19 cellular contexts compared by ENCODE assay signal in genomic region chr14:101075801-101076413, GRCh38.
A peak's percentile ranks its signal among the peaks of the same experiment; 100 is the strongest.
DNase-seq lines count a peak whose midpoint lies in the region; ATAC-seq and TF ChIP-seq lines count a peak whose summit lies in the region.
"Had no signal": no experiment of that assay in that cellular context is flagged by ENCODE, and none has a peak within 500 bp of the region (broad histone marks: within the 10 kb centered on the region; RNA-seq: fewer than 3 reads in every experiment).

No MANE protein-coding gene starts in this region.

- H3K4me1 Mint-ChIP-seq in activated naive CD8-positive, alpha-beta T cell treated with anti-CD3 and anti-CD28 coated beads, Interleukin-2, amount 10 ng/mL, durations not matched to agents 7 days and 5 days: no peaks in the 10 kb centered on the region
- H3K4me1 Mint-ChIP-seq in activated naive CD8-positive, alpha-beta T cell treated with anti-CD3 and anti-CD28 coated beads, Interleukin-2, amount 50 U/mL, for 24 hours: peaks cover 7% of the 10 kb centered on the region

- peaks cover 38% of the 10 kb centered on the region for H3K27me3 Mint-ChIP-seq in activated naive CD8-positive, alpha-beta T cell treated with anti-CD3 and anti-CD28 coated beads, Interleukin-2, amount 10 ng/mL, durations not matched to agents 7 days and 5 days
- peaks cover 37% of the 10 kb centered on the region for H3K27me3 Mint-ChIP-seq in activated naive CD8-positive, alpha-beta T cell treated with anti-CD3 and anti-CD28 coated beads, Interleukin-2, amount 50 U/mL, for 24 hours

- peak; percentile 17 for DNase-seq in activated naive CD8-positive, alpha-beta T cell treated with anti-CD3 and anti-CD28 coated beads, Interleukin-2, amount 10 ng/mL, durations not matched to agents 7 days and 5 days
- no peak for DNase-seq in activated naive CD8-positive, alpha-beta T cell treated with anti-CD3 and anti-CD28 coated beads, Interleukin-2, amount 50 U/mL, for 24 hours
- DNase-seq in colonic mucosa (peak; percentile 5), upper lobe of right lung (peak; percentile 46), A172 (ENCODE audit: low spot score) (no peak)
- DNase-seq: activated CD4-positive, alpha-beta T cell treated with anti-CD3 and anti-CD28 coated beads for 4 hours; foreskin keratinocyte; hippocampal formation; mesenchymal stem cell; NCI-H2081 treated with DMSO at 0.1 percent for 48 hours; NCI-H446 treated with DMSO at 0.1 percent for 48 hours; stimulated activated CD4-positive, alpha-beta T cell treated with anti-CD3 and anti-CD28 coated beads, Interleukin-4, amount 100 ng/mL, for 4 hours had no signal

- no peak overlapping the region for H3K4me3 Mint-ChIP-seq in activated naive CD8-positive, alpha-beta T cell treated with anti-CD3 and anti-CD28 coated beads, Interleukin-2, amount 10 ng/mL, durations not matched to agents 7 days and 5 days
- no peak overlapping the region for H3K4me3 Mint-ChIP-seq in activated naive CD8-positive, alpha-beta T cell treated with anti-CD3 and anti-CD28 coated beads, Interleukin-2, amount 50 U/mL, for 24 hours

- no peaks in the 10 kb centered on the region for H3K79me2 ChIP-seq in neural cell (replicated peaks; ENCODE audit: insufficient read depth, low read length)

- H2AFZ ChIP-seq in neural cell (ENCODE audit: low read depth, low read length): no peak overlapping the region

- H3F3A ChIP-seq in neural cell (ENCODE audit: insufficient read depth, low read length, poor library complexity, severe bottlenecking): no peaks in the 10 kb centered on the region

- intact Hi-C loops in colonic mucosa (cut with DNase I): no loop called here
- intact Hi-C loops in upper lobe of right lung (cut with DNase I): no loop called here

- TF ChIP-seq RAD21 in neural cell (conservative IDR thresholded peaks at IDR 0.05): no peak

- H3K9me3 ChIP-seq in colonic mucosa (no peaks in the 10 kb centered on the region), neural cell (ENCODE audit: low read length) (no peaks in the 10 kb centered on the region), upper lobe of right lung (no peaks in the 10 kb centered on the region)

- no peak overlapping the region for H3K27ac ChIP-seq in colonic mucosa
- H3K27ac ChIP-seq in neural cell (ENCODE audit: low read length): no peak overlapping the region
- H3K27ac ChIP-seq in upper lobe of right lung: no peak overlapping the region
- H3K27ac ChIP-seq: breast epithelium, foreskin keratinocyte had no signal

- H3K36me3 Mint-ChIP-seq in activated naive CD8-positive, alpha-beta T cell treated with anti-CD3 and anti-CD28 coated beads, Interleukin-2, amount 10 ng/mL, durations not matched to agents 7 days and 5 days: no peaks in the 10 kb centered on the region
- H3K36me3 Mint-ChIP-seq in activated naive CD8-positive, alpha-beta T cell treated with anti-CD3 and anti-CD28 coated beads, Interleukin-2, amount 50 U/mL, for 24 hours (ENCODE audit: low read depth): no peaks in the 10 kb centered on the region
- H3K36me3 Mint-ChIP-seq: CD14-positive monocyte had no signal

- H3K9ac ChIP-seq in colonic mucosa (ENCODE audit: low read depth in 2 of 2, low read length in 2 of 2) (no peak overlapping the region), neural cell (ENCODE audit: low read length) (peak overlapping the region; percentile 13)

- no peak overlapping the region for H3K4me2 ChIP-seq in neural cell (ENCODE audit: low read length)

- POLR2A ChIA-PET in activated naive CD8-positive, alpha-beta T cell treated with anti-CD3 and anti-CD28 coated beads, Interleukin-2, amount 10 ng/mL, durations not matched to agents 7 days and 5 days (lab: Charles Lee): no interaction called here

- no peaks in the 10 kb centered on the region for H3K4me1 ChIP-seq in colonic mucosa
- no peaks in the 10 kb centered on the region for H3K4me1 ChIP-seq in upper lobe of right lung
- H3K4me1 ChIP-seq: foreskin keratinocyte had no signal

- TF ChIP-seq EP300 in neural cell (conservative IDR thresholded peaks at IDR 0.05; ENCODE audit: poor library complexity, severe bottlenecking): no peak

- no peak for TF ChIP-seq CTCF in colonic mucosa (IDR thresholded peaks at IDR 0.05)
- no peak for TF ChIP-seq CTCF in neural cell (IDR thresholded peaks at IDR 0.05; ENCODE audit: poor library complexity, severe bottlenecking)
- TF ChIP-seq CTCF in upper lobe of right lung (IDR thresholded peaks at IDR 0.05): no peak

- H3K36me3 ChIP-seq in colonic mucosa (no peaks in the 10 kb centered on the region), neural cell (ENCODE audit: insufficient read depth, low read length) (no peaks in the 10 kb centered on the region), upper lobe of right lung (no peaks in the 10 kb centered on the region)
- H3K36me3 ChIP-seq: breast epithelium had no signal

- H3K4me3 ChIP-seq in colonic mucosa: no peak overlapping the region
- H3K4me3 ChIP-seq in neural cell (ENCODE audit: low read length): no peak overlapping the region
- no peak overlapping the region for H3K4me3 ChIP-seq in upper lobe of right lung
- H3K4me3 ChIP-seq: breast epithelium had no signal

- H4K20me1 ChIP-seq in neural cell (ENCODE audit: insufficient read depth): no peaks in the 10 kb centered on the region

- H3K27ac Mint-ChIP-seq in activated naive CD8-positive, alpha-beta T cell treated with anti-CD3 and anti-CD28 coated beads, Interleukin-2, amount 10 ng/mL, durations not matched to agents 7 days and 5 days: no peak overlapping the region
- no peak overlapping the region for H3K27ac Mint-ChIP-seq in activated naive CD8-positive, alpha-beta T cell treated with anti-CD3 and anti-CD28 coated beads, Interleukin-2, amount 50 U/mL, for 24 hours
- H3K27ac Mint-ChIP-seq: activated T-helper 2 cell treated with anti-CD3 and anti-CD28 coated beads, Interferon-gamma antibody, Interleukin-2, Interleukin-4, amounts not matched to agents 10 μg/mL and 5 μg/mL and 100 μg/mL, durations not matched to agents 14 hours and 24 hours and 36 hours; CD14-positive monocyte; naive thymus-derived CD8-positive, alpha-beta T cell had no signal

- H3K9me3 Mint-ChIP-seq in activated naive CD8-positive, alpha-beta T cell treated with anti-CD3 and anti-CD28 coated beads, Interleukin-2, amount 10 ng/mL, durations not matched to agents 7 days and 5 days: no peaks in the 10 kb centered on the region
- H3K9me3 Mint-ChIP-seq in activated naive CD8-positive, alpha-beta T cell treated with anti-CD3 and anti-CD28 coated beads, Interleukin-2, amount 50 U/mL, for 24 hours: no peaks in the 10 kb centered on the region
- H3K9me3 Mint-ChIP-seq: activated T-helper 2 cell treated with anti-CD3 and anti-CD28 coated beads, Interferon-gamma antibody, Interleukin-2, Interleukin-4, amounts not matched to agents 10 μg/mL and 5 μg/mL and 100 μg/mL, durations not matched to agents 14 hours and 24 hours and 36 hours; naive thymus-derived CD8-positive, alpha-beta T cell had no signal

- no peak for ATAC-seq in activated naive CD8-positive, alpha-beta T cell treated with anti-CD3 and anti-CD28 coated beads, Interleukin-2, amount 10 ng/mL, durations not matched to agents 7 days and 5 days (ENCODE audit: low read depth)
- no peak for ATAC-seq in activated naive CD8-positive, alpha-beta T cell treated with anti-CD3 and anti-CD28 coated beads, Interleukin-2, amount 50 U/mL, for 24 hours
- ATAC-seq in upper lobe of right lung (no peak), GM21447 (IDR thresholded peaks at IDR 0.05; ENCODE audit: unreplicated experiment) (no peak), GM18873 (IDR thresholded peaks at IDR 0.05; ENCODE audit: low FRiP score, unreplicated experiment) (no peak)
- ATAC-seq: foreskin keratinocyte; naive thymus-derived CD8-positive, alpha-beta T cell had no signal

- H3K9me2 ChIP-seq in neural cell (ENCODE audit: insufficient read depth, low read length): no peaks in the 10 kb centered on the region

- peaks cover 23% of the 10 kb centered on the region for H3K27me3 ChIP-seq in colonic mucosa
- H3K27me3 ChIP-seq in neural cell (ENCODE audit: insufficient read depth, low read depth, low read length): no peaks in the 10 kb centered on the region
- H3K27me3 ChIP-seq in upper lobe of right lung: peaks cover 50% of the 10 kb centered on the region

TF ChIP-seq in neural cell, 6 proteins besides CTCF, POLR2A, EP300 and RAD21:
- TF ChIP-seq TAF1 (IDR thresholded peaks at IDR 0.05; ENCODE audit: low read depth): no peak
- no peak for TF ChIP-seq REST (IDR thresholded peaks at IDR 0.05; ENCODE audit: borderline replicate concordance)
- TF ChIP-seq POLR2AphosphoS5 (IDR thresholded peaks at IDR 0.05): no peak
- no peak for TF ChIP-seq MXI1 (conservative IDR thresholded peaks at IDR 0.05; ENCODE audit: poor library complexity, severe bottlenecking)
- no peak for TF ChIP-seq SMC3 (conservative IDR thresholded peaks at IDR 0.05; ENCODE audit: poor library complexity)
- TF ChIP-seq EZH2 (IDR thresholded peaks at IDR 0.05; ENCODE audit: borderline replicate concordance, insufficient read depth, low read length, poor library complexity, severe bottlenecking): no peak

Comparison
In these comparisons a context has a peak if more than half of its experiments do, and no peak if none do; other contexts are left out.
1. DNase-seq: peak in activated naive CD8-positive, alpha-beta T cell treated with anti-CD3 and anti-CD28 coated beads, Interleukin-2, amount 10 ng/mL, durations not matched to agents 7 days and 5 days (single experiment), colonic mucosa (single experiment) and upper lobe of right lung (single experiment); none in activated naive CD8-positive, alpha-beta T cell treated with anti-CD3 and anti-CD28 coated beads, Interleukin-2, amount 50 U/mL, for 24 hours (single experiment) and A172 (single experiment).